1 cellular context compared by ENCODE assay signal in genomic region chr5:142408536-142409252, GRCh38.
TF ChIP-seq lines count a peak whose summit lies in the region.

No MANE protein-coding gene starts in this region.

TF ChIP-seq in SK-N-SH, 30 proteins besides CTCF, POLR2A, EP300 and RAD21 (continued from another document):
- TF ChIP-seq, protein P1, sequence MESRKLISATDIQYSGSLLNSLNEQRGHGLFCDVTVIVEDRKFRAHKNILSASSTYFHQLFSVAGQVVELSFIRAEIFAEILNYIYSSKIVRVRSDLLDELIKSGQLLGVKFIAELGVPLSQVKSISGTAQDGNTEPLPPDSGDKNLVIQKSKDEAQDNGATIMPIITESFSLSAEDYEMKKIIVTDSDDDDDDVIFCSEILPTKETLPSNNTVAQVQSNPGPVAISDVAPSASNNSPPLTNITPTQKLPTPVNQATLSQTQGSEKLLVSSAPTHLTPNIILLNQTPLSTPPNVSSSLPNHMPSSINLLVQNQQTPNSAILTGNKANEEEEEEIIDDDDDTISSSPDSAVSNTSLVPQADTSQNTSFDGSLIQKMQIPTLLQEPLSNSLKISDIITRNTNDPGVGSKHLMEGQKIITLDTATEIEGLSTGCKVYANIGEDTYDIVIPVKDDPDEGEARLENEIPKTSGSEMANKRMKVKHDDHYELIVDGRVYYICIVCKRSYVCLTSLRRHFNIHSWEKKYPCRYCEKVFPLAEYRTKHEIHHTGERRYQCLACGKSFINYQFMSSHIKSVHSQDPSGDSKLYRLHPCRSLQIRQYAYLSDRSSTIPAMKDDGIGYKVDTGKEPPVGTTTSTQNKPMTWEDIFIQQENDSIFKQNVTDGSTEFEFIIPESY (IDR thresholded peaks at IDR 0.05; ENCODE audit: borderline replicate concordance, low read depth), result no peak
TF ChIP-seq in SK-N-SH: peak in this region for 0.
